23 cellular contexts compared by ENCODE assay signal in the genomic region with DNA sequence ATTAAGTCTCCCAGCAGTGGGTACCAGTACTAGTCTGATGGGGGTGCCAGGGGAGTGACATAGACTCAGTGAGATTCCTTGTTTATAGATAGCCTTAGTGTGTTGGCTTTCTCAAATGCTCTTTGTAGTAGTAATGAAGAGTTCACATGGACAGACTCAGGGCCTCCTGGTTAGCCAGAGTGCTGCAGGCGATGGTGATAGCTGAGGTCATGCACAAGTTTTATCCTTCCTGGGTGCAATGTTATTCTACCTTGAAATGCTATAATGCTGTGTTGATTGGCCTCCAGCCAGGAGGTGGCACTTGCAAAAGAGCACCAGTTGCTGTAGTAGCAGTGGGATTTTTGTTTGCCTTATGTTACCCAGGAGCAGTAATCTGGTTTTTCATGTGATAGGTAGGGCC. TPM values are rescaled to one million over a fixed set of nuclear protein-coding genes. Genes with fewer than 3 reads are reported as not detected.
"Had no signal": no experiment of that assay in that cellular context is flagged by ENCODE, and none has a peak within 500 bp of the region (broad histone marks: within the 10 kb centered on the region; RNA-seq: fewer than 3 reads in every experiment).

No MANE protein-coding gene starts in this region.

- H3K27me3 Mint-ChIP-seq: activated B cell treated with CpG ODN at 0.5 μM for 24 hours; activated naive CD8-positive, alpha-beta T cell treated with anti-CD3 and anti-CD28 coated beads for 36 hours; dendritic cell treated with granulocyte-macrophage colony-stimulating factor and Interleukin-4, amounts not matched to agents 40 ng/mL and 50 ng/mL, for 4 days; type B pancreatic cell had no signal

- H3K4me1 Mint-ChIP-seq: activated B cell treated with CpG ODN at 0.5 μM for 24 hours; activated naive CD8-positive, alpha-beta T cell treated with anti-CD3 and anti-CD28 coated beads for 36 hours; immature natural killer cell; memory B cell; natural killer cell had no signal

- H3K36me3 ChIP-seq: gastrocnemius medialis, heart left ventricle, left lung had no signal

- H3K4me1 ChIP-seq: gastrocnemius medialis, heart left ventricle, left lung had no signal

- H3K27me3 ChIP-seq: gastrocnemius medialis, heart left ventricle, left lung had no signal

- H3K9me3 ChIP-seq: gastrocnemius medialis had no signal

- H3K4me3 Mint-ChIP-seq: activated B cell treated with CpG ODN at 0.5 μM for 24 hours; activated CD8-positive, alpha-beta T cell treated with anti-CD3 and anti-CD28 coated beads for 36 hours; activated naive CD8-positive, alpha-beta T cell treated with anti-CD3 and anti-CD28 coated beads for 36 hours; activated T-helper 1 cell treated with anti-CD3 and anti-CD28 coated beads, Interleukin-12 subunit alpha, Interleukin-12 subunit beta, Interleukin-2, Interleukin-4 antibody, amounts not matched to agents 30 ng/mL and 10 ng/mL and 1 ng/mL, durations not matched to agents 14 hours and 24 hours and 36 hours; dendritic cell treated with granulocyte-macrophage colony-stimulating factor and Interleukin-4, amounts not matched to agents 40 ng/mL and 50 ng/mL, for 4 days; immature natural killer cell; memory B cell; natural killer cell; type B pancreatic cell had no signal

- H3K27ac ChIP-seq: epithelial cell of prostate, gastrocnemius medialis, left lung had no signal

- ATAC-seq: activated CD8-positive, alpha-beta T cell treated with anti-CD3 and anti-CD28 coated beads for 36 hours; left lung; natural killer cell had no signal

- H3K27ac Mint-ChIP-seq: activated B cell treated with CpG ODN at 0.5 μM for 24 hours; activated CD8-positive, alpha-beta T cell treated with anti-CD3 and anti-CD28 coated beads for 36 hours; activated naive CD8-positive, alpha-beta T cell treated with anti-CD3 and anti-CD28 coated beads for 36 hours; activated T-helper 1 cell treated with anti-CD3 and anti-CD28 coated beads, Interleukin-12 subunit alpha, Interleukin-12 subunit beta, Interleukin-2, Interleukin-4 antibody, amounts not matched to agents 30 ng/mL and 10 ng/mL and 1 ng/mL, durations not matched to agents 14 hours and 24 hours and 36 hours; dendritic cell treated with granulocyte-macrophage colony-stimulating factor and Interleukin-4, amounts not matched to agents 40 ng/mL and 50 ng/mL, for 4 days; immature natural killer cell; memory B cell; natural killer cell; type B pancreatic cell had no signal

- H3K4me3 ChIP-seq: gastrocnemius medialis, heart left ventricle, left lung had no signal

- DNase-seq: activated B cell treated with CpG ODN at 0.5 μM for 24 hours; activated CD4-positive, alpha-beta T cell treated with anti-CD3 and anti-CD28 coated beads for 48 hours; activated CD8-positive, alpha-beta T cell treated with anti-CD3 and anti-CD28 coated beads for 36 hours; activated naive CD8-positive, alpha-beta T cell treated with anti-CD3 and anti-CD28 coated beads for 36 hours; amygdala; cerebellar nuclear complex; effector memory CD4-positive, alpha-beta T cell; heart left ventricle; immature natural killer cell; left lung; natural killer cell; posterior cingulate gyrus; small intestine; stimulated activated CD4-positive, alpha-beta T cell treated with anti-CD3 and anti-CD28 coated beads, Interleukin-4, amount 100 ng/mL, for 24 hours; stimulated activated naive CD4-positive, alpha-beta T cell treated with Interleukin-2 at 50 U/mL for 16 hours; substantia nigra had no signal

RNA-seq across cellular contexts. Expression of gene ADH4, which starts 35.5 kb away (rescaled TPM):
- total RNA-seq: activated B cell treated with CpG ODN at 0.5 μM for 24 hours; activated CD8-positive, alpha-beta T cell treated with anti-CD3 and anti-CD28 coated beads for 36 hours; activated naive CD8-positive, alpha-beta T cell treated with anti-CD3 and anti-CD28 coated beads for 36 hours; activated T-helper 1 cell treated with anti-CD3 and anti-CD28 coated beads, Interleukin-12 subunit alpha, Interleukin-12 subunit beta, Interleukin-2, Interleukin-4 antibody, amounts not matched to agents 30 ng/mL and 10 ng/mL and 1 ng/mL, durations not matched to agents 14 hours and 24 hours and 36 hours; heart left ventricle; left lung; natural killer cell; T-helper 2 cell treated with Interferon-gamma antibody and Interleukin-4, amounts not matched to agents 100 ng/mL and 5 ng/mL, for 36 hours had no signal
- polyA plus RNA-seq: immature natural killer cell had no signal

RNA-seq across cellular contexts. Expression of gene ADH6, which starts 39.4 kb away (rescaled TPM):
- total RNA-seq: activated B cell treated with CpG ODN at 0.5 μM for 24 hours; activated CD8-positive, alpha-beta T cell treated with anti-CD3 and anti-CD28 coated beads for 36 hours; activated naive CD8-positive, alpha-beta T cell treated with anti-CD3 and anti-CD28 coated beads for 36 hours; activated T-helper 1 cell treated with anti-CD3 and anti-CD28 coated beads, Interleukin-12 subunit alpha, Interleukin-12 subunit beta, Interleukin-2, Interleukin-4 antibody, amounts not matched to agents 30 ng/mL and 10 ng/mL and 1 ng/mL, durations not matched to agents 14 hours and 24 hours and 36 hours; heart left ventricle; left lung; natural killer cell; T-helper 2 cell treated with Interferon-gamma antibody and Interleukin-4, amounts not matched to agents 100 ng/mL and 5 ng/mL, for 36 hours had no signal
- polyA plus RNA-seq: heart left ventricle, immature natural killer cell had no signal
